8 cellular contexts compared by ENCODE assay signal in the genomic region with DNA sequence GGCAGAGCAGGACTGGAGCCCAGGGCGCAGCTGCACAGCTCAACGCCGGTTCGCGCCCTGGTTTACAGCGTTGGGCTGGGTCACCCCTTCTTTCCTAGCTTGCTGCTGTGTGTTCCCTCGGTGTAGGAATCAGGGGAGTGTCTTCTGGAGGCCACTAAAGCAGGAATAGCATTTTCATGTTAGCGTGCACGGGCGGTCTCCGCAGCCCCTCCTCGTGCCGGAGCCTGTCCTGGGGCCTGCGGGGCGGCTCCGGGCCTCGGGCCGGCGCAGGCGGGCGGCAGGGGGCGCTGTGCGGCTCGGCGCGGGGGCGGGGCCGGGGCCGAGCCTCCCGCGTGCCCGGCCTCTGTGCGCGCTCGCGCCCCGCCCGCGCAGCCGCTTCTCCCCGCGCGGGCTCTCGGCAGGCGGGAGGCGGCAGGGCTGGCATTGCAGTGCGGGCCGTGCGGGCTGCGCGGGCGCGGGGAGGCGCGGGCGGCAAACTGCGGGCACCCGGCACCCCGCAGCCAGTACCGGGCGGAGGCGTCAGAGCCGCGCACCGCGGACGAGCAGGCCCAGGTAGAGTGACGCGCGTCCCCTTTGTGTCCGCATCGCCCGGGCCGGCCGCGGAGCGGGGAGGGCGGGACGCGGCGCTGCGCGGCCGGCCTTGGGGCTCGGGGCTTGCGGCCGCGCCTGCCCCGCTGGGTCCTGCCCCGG. TPM values are rescaled to one million over a fixed set of nuclear protein-coding genes. Genes with fewer than 3 reads are reported as not detected.
DNase-seq lines count a peak whose midpoint lies in the region; ATAC-seq, FAIRE-seq and TF ChIP-seq lines count a peak whose summit lies in the region.

A gene with protein sequence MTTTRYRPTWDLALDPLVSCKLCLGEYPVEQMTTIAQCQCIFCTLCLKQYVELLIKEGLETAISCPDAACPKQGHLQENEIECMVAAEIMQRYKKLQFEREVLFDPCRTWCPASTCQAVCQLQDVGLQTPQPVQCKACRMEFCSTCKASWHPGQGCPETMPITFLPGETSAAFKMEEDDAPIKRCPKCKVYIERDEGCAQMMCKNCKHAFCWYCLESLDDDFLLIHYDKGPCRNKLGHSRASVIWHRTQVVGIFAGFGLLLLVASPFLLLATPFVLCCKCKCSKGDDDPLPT (plus strand): TSS at position 342 of the 690 bp plus-strand sequence. CDS start 79,515 bp downstream, outside the sequence.

- H3K4me3 ChIP-seq in coronary artery (peak within 1 kb of the TSS; percentile 82), HepG2 (replicated peaks in 1 of 3; ENCODE audit: insufficient read depth in 1 of 3, low read depth in 2 of 3, low read length in 3 of 3) (peak within 1 kb of the TSS; percentile 68 to 83 (median 71))

- ATAC-seq in HG02852 (IDR thresholded peaks at IDR 0.05; ENCODE audit: unreplicated experiment): peak; percentile 85
- peak; percentile 40 for ATAC-seq in HepG2

- 3% methylated on average over 14 of the region's 90 CpGs for WGBS in HepG2 (ENCODE audit: low lambda C conversion rate)

- TF ChIP-seq RAD21 in HepG2 (CRISPR knock-in tag; IDR thresholded peaks at IDR 0.05): peak; percentile 50; the same call in 1 of the 2 replicates

- peak within 1 kb of the TSS; percentile 91 for H2AFZ ChIP-seq in HepG2 (ENCODE audit: low read length)

- no peak for TF ChIP-seq EP300 in HepG2 (IDR thresholded peaks at IDR 0.05; ENCODE audit: low read depth in 2 of 2, low read length in 2 of 2)
- no peak for TF ChIP-seq EP300 in HepG2 (CRISPR knock-in tag; IDR thresholded peaks at IDR 0.05; ENCODE audit: borderline replicate concordance)

- peaks cover 4% of the 10 kb centered on the region for H3K79me2 ChIP-seq in HepG2 (ENCODE audit: insufficient read depth, low read length)

- H3K27me3 ChIP-seq in HepG2 (ENCODE audit: control insufficient read depth in 1 of 2, insufficient read depth in 2 of 2, low read length in 2 of 2): peaks cover 1 to 12% of the 10 kb centered on the region in 2 experiments; a peak in 2 of 5 replicates

- TF ChIP-seq POLR2A in HepG2 (IDR thresholded peaks at IDR 0.05; ENCODE audit: insufficient read depth in 1 of 2, low read depth in 2 of 2, low read length in 2 of 2): peak in 1 of 2 experiments; percentile 6; a peak in 2 of 4 replicates

- H3K4me1 ChIP-seq in HepG2 (ENCODE audit: insufficient read depth, low read length): peaks cover 74% of the 10 kb centered on the region

- in situ Hi-C loops in HepG2 (cut with HindIII; ENCODE audit: extremely low pct_ligation_motif_present, low pct_unique_long_range_greater_than_20kb): no loop called here

- CTCF ChIA-PET in HepG2 (lab: Yijun Ruan, JAX; ENCODE audit: low intra/inter-chr PET ratio, low total read pairs): interaction anchor here (1.3 to 1.4 kb wide), 2 partner anchors 20 to 121 kb away, joined by 3 read pairs; no protein-coding TSS in a partner anchor

- POLR2A ChIA-PET in HepG2 (lab: Yijun Ruan, JAX): interaction anchor here (1.6 kb wide), 1 partner anchor 41 kb away, joined by 4 read pairs; no protein-coding TSS in a partner anchor

- peak within 1 kb of the TSS in 1 of 2 donors; percentile 69 for H3K27ac ChIP-seq in coronary artery
- no peak within 1 kb of the TSS for H3K27ac ChIP-seq in HepG2 (ENCODE audit: extremely low read length, insufficient read depth, low read length)

- H3K4me2 ChIP-seq in HepG2 (ENCODE audit: low read depth, low read length): peak within 1 kb of the TSS; percentile 90

- no TSS peak for BruUV-seq in HepG2 (replicated peaks; lab: Mats Ljungman, UMichigan)

- DNase-seq in NCI-H1417 (lab: John Stamatoyannopoulos, UW) (peak; percentile 75 to 91 (median 81)), NCI-H1417 treated with DMSO at 0.1 percent for 48 hours (lab: John Stamatoyannopoulos, UW) (no peak), NCI-H1930 (lab: John Stamatoyannopoulos, UW) (peak; percentile 15 to 72), coronary artery (ENCODE audit: low spot score) (no peak), HepG2 (ENCODE audit: low spot score) (no peak)
- peak; percentile 76 for DNase-seq in activated CD4-positive, alpha-beta T cell treated with anti-CD3 and anti-CD28 coated beads for 48 hours
- DNase-seq in stimulated activated CD4-positive, alpha-beta T cell treated with anti-CD3 and anti-CD28 coated beads, TNF-alpha, amount 100 ng/mL, for 1 hour (ENCODE audit: low read depth in 3 of 3, low spot score in 1 of 3): peak; percentile 20 to 76 (median 58)

- TF ChIP-seq CTCF in coronary artery (IDR thresholded peaks at IDR 0.05): no peak
- peak; percentile 62 for TF ChIP-seq CTCF in HepG2 (CRISPR knock-in tag; IDR thresholded peaks at IDR 0.05)

- peak within 1 kb of the TSS; percentile 61 for H3K9ac ChIP-seq in HepG2 (ENCODE audit: insufficient read depth, low read depth, low read length)

- intact Hi-C loops in HepG2 (cut with micrococcal nuclease; ENCODE audit: unreplicated experiment): no loop called here

- H3K9me3 ChIP-seq in HepG2 (ENCODE audit: low read length): no peaks in the 10 kb centered on the region

- peaks cover 15% of the 10 kb centered on the region; the same call in 1 of the 2 replicates for H4K20me1 ChIP-seq in HepG2 (ENCODE audit: insufficient read depth, low read length)

- H3K36me3 ChIP-seq in HepG2 (replicated peaks in 1 of 2; ENCODE audit: control insufficient read depth in 1 of 2, insufficient read depth in 2 of 2, low read length in 2 of 2): no peaks in the 10 kb centered on the region

- no peak for FAIRE-seq in HepG2 (lab: Jason Lieb, UNC)

TF ChIP-seq in HepG2, 621 proteins besides CTCF, POLR2A, EP300 and RAD21 (continues in another document):
- TF ChIP-seq ASH2L (IDR thresholded peaks at IDR 0.05; ENCODE audit: insufficient read length, low read depth, low read length) (peak; percentile 63), ZNF292 (CRISPR knock-in tag; IDR thresholded peaks at IDR 0.05; ENCODE audit: borderline replicate concordance, low read depth) (no peak)
- TF ChIP-seq, protein P1, sequence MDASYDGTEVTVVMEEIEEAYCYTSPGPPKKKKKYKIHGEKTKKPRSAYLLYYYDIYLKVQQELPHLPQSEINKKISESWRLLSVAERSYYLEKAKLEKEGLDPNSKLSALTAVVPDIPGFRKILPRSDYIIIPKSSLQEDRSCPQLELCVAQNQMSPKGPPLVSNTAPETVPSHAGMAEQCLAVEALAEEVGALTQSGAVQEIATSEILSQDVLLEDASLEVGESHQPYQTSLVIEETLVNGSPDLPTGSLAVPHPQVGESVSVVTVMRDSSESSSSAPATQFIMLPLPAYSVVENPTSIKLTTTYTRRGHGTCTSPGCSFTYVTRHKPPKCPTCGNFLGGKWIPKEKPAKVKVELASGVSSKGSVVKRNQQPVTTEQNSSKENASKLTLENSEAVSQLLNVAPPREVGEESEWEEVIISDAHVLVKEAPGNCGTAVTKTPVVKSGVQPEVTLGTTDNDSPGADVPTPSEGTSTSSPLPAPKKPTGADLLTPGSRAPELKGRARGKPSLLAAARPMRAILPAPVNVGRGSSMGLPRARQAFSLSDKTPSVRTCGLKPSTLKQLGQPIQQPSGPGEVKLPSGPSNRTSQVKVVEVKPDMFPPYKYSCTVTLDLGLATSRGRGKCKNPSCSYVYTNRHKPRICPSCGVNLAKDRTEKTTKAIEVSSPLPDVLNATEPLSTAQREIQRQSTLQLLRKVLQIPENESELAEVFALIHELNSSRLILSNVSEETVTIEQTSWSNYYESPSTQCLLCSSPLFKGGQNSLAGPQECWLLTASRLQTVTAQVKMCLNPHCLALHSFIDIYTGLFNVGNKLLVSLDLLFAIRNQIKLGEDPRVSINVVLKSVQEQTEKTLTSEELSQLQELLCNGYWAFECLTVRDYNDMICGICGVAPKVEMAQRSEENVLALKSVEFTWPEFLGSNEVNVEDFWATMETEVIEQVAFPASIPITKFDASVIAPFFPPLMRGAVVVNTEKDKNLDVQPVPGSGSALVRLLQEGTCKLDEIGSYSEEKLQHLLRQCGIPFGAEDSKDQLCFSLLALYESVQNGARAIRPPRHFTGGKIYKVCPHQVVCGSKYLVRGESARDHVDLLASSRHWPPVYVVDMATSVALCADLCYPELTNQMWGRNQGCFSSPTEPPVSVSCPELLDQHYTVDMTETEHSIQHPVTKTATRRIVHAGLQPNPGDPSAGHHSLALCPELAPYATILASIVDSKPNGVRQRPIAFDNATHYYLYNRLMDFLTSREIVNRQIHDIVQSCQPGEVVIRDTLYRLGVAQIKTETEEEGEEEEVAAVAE (CRISPR knock-in tag; IDR thresholded peaks at IDR 0.05; ENCODE audit: borderline replicate concordance): no peak

RNA-seq across cellular contexts. Expression of the gene that starts here (rescaled TPM):
- 16.5 and 20.8 TPM in 2 replicates for total RNA-seq in HepG2 (2016; rRNA removed; fragmentation: Illumina TruSeq; extraction: Trizol)
- 12.0 and 16.8 TPM in 2 replicates for total RNA-seq in HepG2 (2016; cell fraction: cytosol; rRNA removed; fragmentation: Illumina TruSeq; extraction: Trizol; ENCODE audit: low read depth)
- total RNA-seq in HepG2 (2016; cell fraction: insoluble cytoplasmic fraction; rRNA removed; fragmentation: Illumina TruSeq; extraction: Trizol): 16.0 and 19.8 TPM in 2 replicates
- 19.8 and 25.4 TPM in 2 replicates for total RNA-seq in HepG2 (2016; cell fraction: membrane; rRNA removed; fragmentation: Illumina TruSeq; extraction: Trizol)
- 21.0 and 24.6 TPM in 2 replicates for total RNA-seq in HepG2 (2016; cell fraction: nucleus; rRNA removed; fragmentation: Illumina TruSeq; extraction: Trizol)
- polyA plus RNA-seq in HepG2 (2011; rRNA removed): 13.2 and 13.9 TPM in 2 replicates
- polyA plus RNA-seq in HepG2 (2011; cell fraction: cytosol; rRNA removed): 11.3 and 13.1 TPM in 2 replicates
- polyA plus RNA-seq in HepG2 (2011; cell fraction: nucleus; rRNA removed): 14.7 and 16.7 TPM in 2 replicates
- 3.4 and 4.4 TPM in 2 replicates for polyA plus RNA-seq in HepG2 (2012)
- polyA plus RNA-seq in HepG2 (2016; cell fraction: cytosol; fragmentation: Illumina TruSeq; extraction: Trizol; ENCODE audit: low read depth): 6.8 and 7.8 TPM in 2 replicates
- polyA plus RNA-seq in HepG2 (2016; cell fraction: insoluble cytoplasmic fraction; fragmentation: Illumina TruSeq; extraction: Trizol; ENCODE audit: low read depth): 17.5 and 19.7 TPM in 2 replicates
- polyA plus RNA-seq in HepG2 (2016; cell fraction: membrane; fragmentation: Illumina TruSeq; extraction: Trizol; ENCODE audit: low read depth): 10.7 and 11.4 TPM in 2 replicates
- 15.5 and 16.5 TPM in 2 replicates for polyA plus RNA-seq in HepG2 (2016; cell fraction: nucleus; fragmentation: Illumina TruSeq; extraction: Trizol; ENCODE audit: insufficient read depth, low read depth)
- polyA minus RNA-seq in HepG2 (2011; rRNA and poly(A)+ RNA removed; ENCODE audit: low replicate concordance): 0.12 and 37.2 TPM in 2 replicates
- 17.1 and 17.7 TPM in 2 replicates for polyA minus RNA-seq in HepG2 (2011; cell fraction: cytosol; rRNA and poly(A)+ RNA removed)
- 29.2 and 36.2 TPM in 2 replicates for polyA minus RNA-seq in HepG2 (2011; cell fraction: nucleus; rRNA and poly(A)+ RNA removed)

Comparison
In these comparisons a context has a peak if more than half of its experiments do, and no peak if none do; other contexts are left out.
1. DNase-seq: peak in NCI-H1417 (3 of 3), NCI-H1930 (2 of 2), activated CD4-positive, alpha-beta T cell treated with anti-CD3 and anti-CD28 coated beads for 48 hours (single experiment) and stimulated activated CD4-positive, alpha-beta T cell treated with anti-CD3 and anti-CD28 coated beads, TNF-alpha, amount 100 ng/mL, for 1 hour (3 of 3); none in NCI-H1417 treated with DMSO at 0.1 percent for 48 hours (single experiment), coronary artery (single experiment) and HepG2 (single experiment).